In the genomic region with DNA sequence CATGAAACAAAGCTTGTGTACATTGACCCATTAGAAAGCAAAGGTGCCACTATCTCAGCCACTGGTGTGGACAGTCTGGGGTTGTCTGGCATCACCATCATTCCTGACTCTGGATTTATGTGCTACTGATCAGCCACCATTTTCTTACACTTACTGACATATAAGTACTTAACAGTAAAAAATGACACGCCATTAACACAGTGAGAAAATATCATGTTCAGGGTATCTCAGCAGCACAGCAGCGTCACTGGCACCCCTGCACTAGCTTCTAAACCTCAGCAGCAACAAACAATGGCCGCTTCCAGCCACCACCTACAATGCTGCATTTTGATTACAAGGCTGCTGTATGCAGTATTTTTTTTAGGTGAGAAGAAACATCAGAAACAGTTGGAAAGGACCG, we compare ENCODE assay signal across 23 cellular contexts.
DNase-seq lines count a peak whose midpoint lies in the region; ATAC-seq and TF ChIP-seq lines count a peak whose summit lies in the region.
"Had no signal": no experiment of that assay in that cellular context is flagged by ENCODE, and none has a peak within 500 bp of the region (broad histone marks: within the 10 kb centered on the region; RNA-seq: fewer than 3 reads in every experiment).

No MANE protein-coding gene starts in this region.

- peak overlapping the region; percentile 37 for H3K9ac ChIP-seq in neural progenitor cell
- H3K9ac ChIP-seq: BLaER1 treated with 17β-estradiol and CSF1 and Interleukin-3, amounts not matched to agents 10 nM and 100 nM had no signal

- H4K20me1 ChIP-seq in neural progenitor cell (ENCODE audit: low read depth): no peaks in the 10 kb centered on the region
- H4K20me1 ChIP-seq: BLaER1 treated with 17β-estradiol and CSF1 and Interleukin-3, amounts not matched to agents 10 nM and 100 nM had no signal

- H3K4me1 Mint-ChIP-seq in CD14-positive monocyte: peaks cover 23% of the 10 kb centered on the region
- H3K4me1 Mint-ChIP-seq in neural progenitor cell: no peaks in the 10 kb centered on the region
- H3K4me1 Mint-ChIP-seq: B cell; CD4-positive, alpha-beta memory T cell; CD8-positive, alpha-beta memory T cell had no signal

- H3K27ac ChIP-seq in neural progenitor cell (no peak overlapping the region), testis (no peak overlapping the region)
- H3K27ac ChIP-seq: 22Rv1; A549; BLaER1 treated with 17β-estradiol and CSF1 and Interleukin-3, amounts not matched to agents 10 nM and 100 nM; C4-2B had no signal

- no peak overlapping the region for H2AFZ ChIP-seq in neural progenitor cell (replicated peaks)

- 80 to 89% methylated on average over 4 of the region's 4 CpGs for WGBS in testis, 2 donors

- H3K27ac Mint-ChIP-seq in CD14-positive monocyte: no peak overlapping the region
- H3K27ac Mint-ChIP-seq in neural progenitor cell: no peak overlapping the region
- H3K27ac Mint-ChIP-seq: B cell; CD4-positive, alpha-beta memory T cell; CD4-positive, CD25-positive, alpha-beta regulatory T cell; CD8-positive, alpha-beta memory T cell had no signal

- DNase-seq in CD14-positive monocyte (ENCODE audit: low spot score) (peak; percentile 22), neural progenitor cell (ENCODE audit: low spot score) (no peak), testis (peak; percentile 1)
- DNase-seq in activated effector memory CD4-positive, alpha-beta T cell treated with Interleukin-2 at 50 U/mL for 16 hours: no peak
- DNase-seq: AML-193; CD4-positive, alpha-beta memory T cell; CD4-positive, CD25-positive, alpha-beta regulatory T cell; CD8-positive, alpha-beta memory T cell; COR-L47; DMS 273 treated with DMSO at 0.1 percent for 48 hours; DMS153; DMS53; DMS79; DND-41; EL; GDM1 had no signal

- intact Hi-C loops in CD14-positive monocyte (cut with micrococcal nuclease): no loop called here
- intact Hi-C loops in testis (cut with DNase I; ENCODE audit: low total_unique reads): no loop called here

- no peaks in the 10 kb centered on the region for H3K9me3 ChIP-seq in neural progenitor cell (ENCODE audit: low read depth)
- no peaks in the 10 kb centered on the region for H3K9me3 ChIP-seq in testis
- H3K9me3 ChIP-seq: A549 had no signal

- H3K36me3 ChIP-seq in neural progenitor cell (no peaks in the 10 kb centered on the region), testis (ENCODE audit: low read depth, missing control alignments) (no peaks in the 10 kb centered on the region)
- H3K36me3 ChIP-seq: BLaER1 treated with 17β-estradiol and CSF1 and Interleukin-3, amounts not matched to agents 10 nM and 100 nM had no signal

- H3K79me2 ChIP-seq in neural progenitor cell (ENCODE audit: low read depth): no peaks in the 10 kb centered on the region

- H3K36me3 Mint-ChIP-seq in CD14-positive monocyte (no peaks in the 10 kb centered on the region), neural progenitor cell (peaks cover 2% of the 10 kb centered on the region)
- H3K36me3 Mint-ChIP-seq: CD4-positive, CD25-positive, alpha-beta regulatory T cell had no signal

- no peaks in the 10 kb centered on the region for H3K27me3 ChIP-seq in neural progenitor cell
- no peaks in the 10 kb centered on the region for H3K27me3 ChIP-seq in testis
- H3K27me3 ChIP-seq: BLaER1 treated with 17β-estradiol and CSF1 and Interleukin-3, amounts not matched to agents 10 nM and 100 nM had no signal

- TF ChIP-seq POLR2A in testis (IDR thresholded peaks at IDR 0.05): no peak

- H3F3A ChIP-seq in neural progenitor cell (ENCODE audit: low read depth): no peaks in the 10 kb centered on the region

- H3K4me1 ChIP-seq in neural progenitor cell (no peaks in the 10 kb centered on the region), testis (no peaks in the 10 kb centered on the region)
- H3K4me1 ChIP-seq: A549 had no signal

- H3K4me3 ChIP-seq in neural progenitor cell (no peak overlapping the region), testis (no peak overlapping the region)
- H3K4me3 ChIP-seq: A549; BLaER1 treated with 17β-estradiol and CSF1 and Interleukin-3, amounts not matched to agents 10 nM and 100 nM; GM12878 had no signal

- no peak overlapping the region for H3K4me3 Mint-ChIP-seq in CD14-positive monocyte
- no peak overlapping the region for H3K4me3 Mint-ChIP-seq in neural progenitor cell
- H3K4me3 Mint-ChIP-seq: B cell; CD4-positive, alpha-beta memory T cell; CD4-positive, CD25-positive, alpha-beta regulatory T cell; CD8-positive, alpha-beta memory T cell had no signal

- H3K27me3 Mint-ChIP-seq in CD14-positive monocyte (ENCODE audit: low read depth in 3 of 3): peaks cover 10 to 21% (median 18%) of the 10 kb centered on the region in 3 donors
- no peaks in the 10 kb centered on the region for H3K27me3 Mint-ChIP-seq in neural progenitor cell (ENCODE audit: insufficient read depth, low read depth)

- no peak for ATAC-seq in GM19397 (IDR thresholded peaks at IDR 0.05; ENCODE audit: unreplicated experiment)
- ATAC-seq: GM12878 had no signal

- peaks cover 0 to 10% (median under 1%) of the 10 kb centered on the region in 7 donors for H3K9me3 Mint-ChIP-seq in CD14-positive monocyte
- peaks cover under 1% of the 10 kb centered on the region for H3K9me3 Mint-ChIP-seq in neural progenitor cell

- TF ChIP-seq CTCF in CD14-positive monocyte (IDR thresholded peaks at IDR 0.05) (no peak), neural progenitor cell (IDR thresholded peaks at IDR 0.05) (no peak), testis (IDR thresholded peaks at IDR 0.05) (no peak)

- H3K4me2 ChIP-seq in neural progenitor cell: no peak overlapping the region
- H3K4me2 ChIP-seq: A549; BLaER1 treated with 17β-estradiol and CSF1 and Interleukin-3, amounts not matched to agents 10 nM and 100 nM had no signal

Comparison
In these comparisons a context has a peak if more than half of its experiments do, and no peak if none do; other contexts are left out.
1. DNase-seq: peak in CD14-positive monocyte (single experiment) and testis (single experiment); none in neural progenitor cell (single experiment) and activated effector memory CD4-positive, alpha-beta T cell treated with Interleukin-2 at 50 U/mL for 16 hours (single experiment).